ENCODE assay signal across 8 cellular contexts in genomic region chr5:56148453-56148971, GRCh38.
DNase-seq lines count a peak whose midpoint lies in the region; ATAC-seq and TF ChIP-seq lines count a peak whose summit lies in the region.

No MANE protein-coding gene starts in this region.

- H3K36me3 Mint-ChIP-seq in activated naive CD4-positive, alpha-beta T cell treated with anti-CD3 and anti-CD28 coated beads, Interleukin-2, amount 50 U/mL, for 72 hours = peaks cover 0 to 8% of the 10 kb centered on the region in 2 donors
- no peaks in the 10 kb centered on the region for H3K36me3 Mint-ChIP-seq in type B pancreatic cell

- H3K4me3 ChIP-seq in heart left ventricle = no peak overlapping the region

- peaks cover 26% of the 10 kb centered on the region for H3K4me1 Mint-ChIP-seq in type B pancreatic cell (ENCODE audit: unreplicated experiment)

- H3K9me3 Mint-ChIP-seq in activated naive CD4-positive, alpha-beta T cell treated with anti-CD3 and anti-CD28 coated beads, Interleukin-2, amount 50 U/mL, for 72 hours = no peaks in the 10 kb centered on the region
- H3K9me3 Mint-ChIP-seq in type B pancreatic cell = peaks cover 6% of the 10 kb centered on the region

- TF ChIP-seq CTCF in GM13977 (IDR thresholded peaks at IDR 0.05; ENCODE audit: extremely low read depth, insufficient read depth, missing control alignments) (no peak), heart left ventricle (IDR thresholded peaks at IDR 0.05) (no peak), type B pancreatic cell (conservative IDR thresholded peaks at IDR 0.05) (no peak)

- H3K27ac Mint-ChIP-seq in activated naive CD4-positive, alpha-beta T cell treated with anti-CD3 and anti-CD28 coated beads, Interleukin-2, amount 50 U/mL, for 72 hours = peak overlapping the region; percentile 75
- no peak overlapping the region for H3K27ac Mint-ChIP-seq in type B pancreatic cell

- H3K27me3 ChIP-seq in heart left ventricle = no peaks in the 10 kb centered on the region

- 81 to 88% (median 84%) methylated on average over 4 of the region's 4 CpGs for WGBS in heart left ventricle, 4 donors

- no peaks in the 10 kb centered on the region for H3K9me3 ChIP-seq in heart left ventricle

- TF ChIP-seq POLR2A in heart left ventricle (IDR thresholded peaks at IDR 0.05) = no peak

- intact Hi-C loops in heart left ventricle (cut with DNase I) = no loop called here

- DNase-seq in GM13977 (ENCODE audit: low spot score) = peak; percentile 65
- DNase-seq in NCI-H1092 treated with DMSO at 0.1 percent for 48 hours (lab: John Stamatoyannopoulos, UW) = peak; percentile 60
- DNase-seq in activated naive CD4-positive, alpha-beta T cell treated with anti-CD3 and anti-CD28 coated beads, Interleukin-2, amount 50 U/mL, for 72 hours (ENCODE audit: low spot score in 2 of 2) = peak in 1 of 2 donors; percentile 55
- DNase-seq in heart left ventricle = no peak
- no peak for DNase-seq in type B pancreatic cell (ENCODE audit: extremely low spot score, unreplicated experiment)
- no peak for DNase-seq in T1000 (lab: John Stamatoyannopoulos, UW)
- DNase-seq in islet precursor cell = no peak

- in situ Hi-C loops in GM13977 (cut with MboI; ENCODE audit: low pct_unique_long_range_greater_than_20kb, low sequenced_read_pairs, unreplicated experiment) = no loop called here

- peaks cover 0 to 50% (median 2%) of the 10 kb centered on the region in 12 donors for H3K4me1 ChIP-seq in heart left ventricle

- H3K27ac ChIP-seq in heart left ventricle = peak overlapping the region in 1 of 12 donors; percentile 29

- ATAC-seq in GM21737 (IDR thresholded peaks at IDR 0.05; ENCODE audit: unreplicated experiment) (peak; percentile 89), heart left ventricle (no peak)
- peak; percentile 92 to 95 for ATAC-seq in activated naive CD4-positive, alpha-beta T cell treated with anti-CD3 and anti-CD28 coated beads, Interleukin-2, amount 50 U/mL, for 72 hours

- H3K27me3 Mint-ChIP-seq in type B pancreatic cell = no peaks in the 10 kb centered on the region

- H3K36me3 ChIP-seq in heart left ventricle = no peaks in the 10 kb centered on the region

- H3K4me3 Mint-ChIP-seq in type B pancreatic cell = no peak overlapping the region

Comparison
In these comparisons a context has a peak if more than half of its experiments do, and no peak if none do; other contexts are left out.
1. DNase-seq: peak in GM13977 (single experiment) and NCI-H1092 treated with DMSO at 0.1 percent for 48 hours (single experiment); none in heart left ventricle (0 of 5), type B pancreatic cell (single experiment), T1000 (single experiment) and islet precursor cell (single experiment).
2. ATAC-seq: peak in GM21737 (single experiment) and activated naive CD4-positive, alpha-beta T cell treated with anti-CD3 and anti-CD28 coated beads, Interleukin-2, amount 50 U/mL, for 72 hours (2 of 2); none in heart left ventricle (0 of 4).